Comparison of ENCODE assay signal across 8 cellular contexts in the genomic region with DNA sequence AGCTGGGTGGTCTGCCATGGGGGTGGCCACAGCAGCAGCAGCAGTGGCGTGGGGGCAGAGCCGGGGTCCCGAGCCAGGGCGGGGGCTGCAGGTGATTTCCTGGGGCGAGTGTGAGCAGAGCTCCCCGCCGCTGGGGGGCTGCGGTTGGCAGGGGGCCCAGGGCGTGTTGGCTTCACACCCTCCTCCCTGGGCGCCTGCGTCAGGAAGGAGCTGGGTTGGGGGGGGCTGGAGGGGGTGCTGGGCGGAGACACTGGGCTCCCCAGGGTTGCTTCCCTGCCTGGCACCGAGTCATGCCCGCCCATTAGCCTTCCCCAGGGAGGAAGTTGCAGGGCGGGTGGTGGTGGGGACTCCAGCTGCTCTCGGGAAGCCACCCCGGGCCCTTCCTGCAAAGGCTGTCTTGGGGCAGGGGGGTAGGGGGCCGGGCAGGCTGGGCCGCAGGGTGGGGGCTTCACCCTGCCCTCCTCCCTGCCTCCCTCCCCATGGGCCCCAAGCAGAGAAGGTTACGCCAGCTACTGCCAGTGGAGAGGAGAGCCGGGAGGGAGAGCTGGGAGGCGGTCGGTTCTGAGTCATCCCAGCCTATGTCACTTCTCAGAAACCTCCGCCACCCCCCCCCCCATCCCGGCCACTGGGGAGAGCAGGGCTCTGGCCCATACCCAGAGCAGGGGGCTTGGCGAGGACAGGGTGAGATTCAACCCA. TPM values are rescaled to one million over a fixed set of nuclear protein-coding genes. Genes with fewer than 3 reads are reported as not detected.
A peak's percentile ranks its signal among the peaks of the same experiment; 100 is the strongest.
DNase-seq lines count a peak whose midpoint lies in the region; ATAC-seq and TF ChIP-seq lines count a peak whose summit lies in the region.

No MANE protein-coding gene starts in this region.

- H3K36me3 ChIP-seq in mesodermal cell (ENCODE audit: control insufficient read depth, insufficient read depth, low read length): peaks cover 73% of the 10 kb centered on the region

- H3K4me3 ChIP-seq in GM12864 (ENCODE audit: low read depth, low read length) (peak overlapping the region; percentile 80), mesodermal cell (ENCODE audit: extremely low read depth, insufficient read depth, low read length, poor library complexity, severe bottlenecking) (peak overlapping the region; percentile 87)

- H3K4me1 ChIP-seq in mesodermal cell (ENCODE audit: control insufficient read depth, insufficient read depth, low read length, poor library complexity, severe bottlenecking): peaks cover 45% of the 10 kb centered on the region

- ATAC-seq in stimulated activated naive CD8-positive, alpha-beta T cell treated with anti-CD3 and anti-CD28 coated beads, Interleukin-15, Interleukin-2, amounts not matched to agents 100 U/mL and 50 U/mL, for 24 hours: peak; percentile 44
- no peak for ATAC-seq in GM21825 (IDR thresholded peaks at IDR 0.05; ENCODE audit: unreplicated experiment)

- no peak for TF ChIP-seq CTCF in GM12864 (IDR thresholded peaks at IDR 0.05; ENCODE audit: low read depth, low read length, missing control alignments)

- H3K9me3 ChIP-seq in mesodermal cell (ENCODE audit: control insufficient read depth, low read length): no peaks in the 10 kb centered on the region

- peak overlapping the region; percentile 90 for H3K27ac ChIP-seq in mesodermal cell (ENCODE audit: low read depth, low read length, severe bottlenecking)

- DNase-seq in GM12864 (ENCODE audit: low read depth) (no peak), NCI-H2107 treated with DMSO at 0.1 percent for 48 hours (lab: John Stamatoyannopoulos, UW; ENCODE audit: unreplicated experiment) (peak; percentile 92), HuH-7 (ENCODE audit: low spot score) (no peak)
- DNase-seq in activated CD4-positive, alpha-beta T cell treated with anti-CD3 and anti-CD28 coated beads, Interleukin-2, amount 50 U/mL, for 48 hours: peak; percentile 81 to 85
- peak; percentile 75 for DNase-seq in effector CD8-positive, alpha-beta T cell (lab: John Stamatoyannopoulos, UW)
- DNase-seq in stimulated activated naive CD8-positive, alpha-beta T cell treated with anti-CD3 and anti-CD28 coated beads, Interleukin-15, Interleukin-2, amounts not matched to agents 100 U/mL and 50 U/mL, for 24 hours: peak; percentile 89

- 38 to 53% methylated on average over 7 to 10 of the region's 26 CpGs for WGBS in mesodermal cell (ENCODE audit: insufficient coverage in 2 of 2), 2 experiments

RNA-seq across cellular contexts. Expression of gene MIDN, which starts 4.6 kb away (rescaled TPM):
- 101 TPM for polyA plus RNA-seq in mesodermal cell (2013, experiment 1 of 2)
- 84.0 TPM for polyA plus RNA-seq in mesodermal cell (2013, experiment 2 of 2)

RNA-seq across cellular contexts. Expression of gene ATP5F1D, which starts 11.4 kb away (rescaled TPM):
- polyA plus RNA-seq in mesodermal cell (2013, experiment 1 of 2): 132 TPM
- polyA plus RNA-seq in mesodermal cell (2013, experiment 2 of 2): 98.5 TPM

RNA-seq across cellular contexts. Expression of gene CBARP, which starts 15.2 kb away (rescaled TPM):
- polyA plus RNA-seq in mesodermal cell (2013, experiment 1 of 2): 11.5 TPM
- polyA plus RNA-seq in mesodermal cell (2013, experiment 2 of 2): 12.2 TPM

RNA-seq across cellular contexts. Expression of gene CIRBP, which starts 16.2 kb away (rescaled TPM):
- 231 TPM for polyA plus RNA-seq in mesodermal cell (2013, experiment 1 of 2)
- 221 TPM for polyA plus RNA-seq in mesodermal cell (2013, experiment 2 of 2)

RNA-seq across cellular contexts. Expression of gene FAM174C, which starts 22.4 kb away (rescaled TPM):
- 22.1 TPM for polyA plus RNA-seq in mesodermal cell (2013, experiment 1 of 2)
- polyA plus RNA-seq in mesodermal cell (2013, experiment 2 of 2): 19.2 TPM

Comparison
In these comparisons a context has a peak if more than half of its experiments do, and no peak if none do; other contexts are left out.
1. DNase-seq: peak in NCI-H2107 treated with DMSO at 0.1 percent for 48 hours (single experiment), activated CD4-positive, alpha-beta T cell treated with anti-CD3 and anti-CD28 coated beads, Interleukin-2, amount 50 U/mL, for 48 hours (2 of 2), effector CD8-positive, alpha-beta T cell (single experiment) and stimulated activated naive CD8-positive, alpha-beta T cell treated with anti-CD3 and anti-CD28 coated beads, Interleukin-15, Interleukin-2, amounts not matched to agents 100 U/mL and 50 U/mL, for 24 hours (single experiment); none in GM12864 (single experiment) and HuH-7 (single experiment).